1 cellular context compared by ENCODE assay signal in the genomic region with DNA sequence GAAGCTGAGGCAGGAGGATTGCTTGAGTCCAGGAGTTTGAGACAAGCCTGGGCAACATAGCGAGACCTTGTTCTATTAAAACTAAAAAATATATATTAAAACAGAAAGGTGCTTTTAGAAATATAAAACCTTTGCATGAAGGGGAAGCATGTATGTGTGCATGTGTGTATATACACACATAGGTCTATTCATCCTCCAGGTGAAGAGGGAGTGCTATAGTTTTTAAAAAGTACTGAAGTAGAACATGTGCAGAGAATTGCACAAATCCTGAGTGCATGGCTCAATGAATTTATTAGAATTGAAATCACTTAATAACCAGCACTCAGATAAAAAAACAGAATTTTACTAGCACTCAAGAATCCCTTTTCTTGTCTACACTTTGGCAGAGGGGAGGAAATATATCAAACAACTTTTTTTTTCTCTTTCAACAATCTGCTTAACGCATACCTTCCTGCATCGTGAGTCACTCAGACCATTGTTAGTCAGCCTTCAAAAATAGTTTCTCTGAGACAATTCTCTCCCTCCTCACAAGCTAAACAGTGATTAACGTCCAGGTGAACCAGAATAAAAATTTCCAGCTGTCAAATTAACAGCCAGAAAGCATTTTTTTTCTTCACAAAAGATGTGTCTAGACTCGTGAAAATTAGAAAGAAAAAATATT.
TF ChIP-seq lines count a peak whose summit lies in the region.

No MANE protein-coding gene starts in this region.

TF ChIP-seq in GM23338, 12 proteins besides CTCF, POLR2A, EP300 and RAD21 (continued from another document):
- TF ChIP-seq, protein P1, sequence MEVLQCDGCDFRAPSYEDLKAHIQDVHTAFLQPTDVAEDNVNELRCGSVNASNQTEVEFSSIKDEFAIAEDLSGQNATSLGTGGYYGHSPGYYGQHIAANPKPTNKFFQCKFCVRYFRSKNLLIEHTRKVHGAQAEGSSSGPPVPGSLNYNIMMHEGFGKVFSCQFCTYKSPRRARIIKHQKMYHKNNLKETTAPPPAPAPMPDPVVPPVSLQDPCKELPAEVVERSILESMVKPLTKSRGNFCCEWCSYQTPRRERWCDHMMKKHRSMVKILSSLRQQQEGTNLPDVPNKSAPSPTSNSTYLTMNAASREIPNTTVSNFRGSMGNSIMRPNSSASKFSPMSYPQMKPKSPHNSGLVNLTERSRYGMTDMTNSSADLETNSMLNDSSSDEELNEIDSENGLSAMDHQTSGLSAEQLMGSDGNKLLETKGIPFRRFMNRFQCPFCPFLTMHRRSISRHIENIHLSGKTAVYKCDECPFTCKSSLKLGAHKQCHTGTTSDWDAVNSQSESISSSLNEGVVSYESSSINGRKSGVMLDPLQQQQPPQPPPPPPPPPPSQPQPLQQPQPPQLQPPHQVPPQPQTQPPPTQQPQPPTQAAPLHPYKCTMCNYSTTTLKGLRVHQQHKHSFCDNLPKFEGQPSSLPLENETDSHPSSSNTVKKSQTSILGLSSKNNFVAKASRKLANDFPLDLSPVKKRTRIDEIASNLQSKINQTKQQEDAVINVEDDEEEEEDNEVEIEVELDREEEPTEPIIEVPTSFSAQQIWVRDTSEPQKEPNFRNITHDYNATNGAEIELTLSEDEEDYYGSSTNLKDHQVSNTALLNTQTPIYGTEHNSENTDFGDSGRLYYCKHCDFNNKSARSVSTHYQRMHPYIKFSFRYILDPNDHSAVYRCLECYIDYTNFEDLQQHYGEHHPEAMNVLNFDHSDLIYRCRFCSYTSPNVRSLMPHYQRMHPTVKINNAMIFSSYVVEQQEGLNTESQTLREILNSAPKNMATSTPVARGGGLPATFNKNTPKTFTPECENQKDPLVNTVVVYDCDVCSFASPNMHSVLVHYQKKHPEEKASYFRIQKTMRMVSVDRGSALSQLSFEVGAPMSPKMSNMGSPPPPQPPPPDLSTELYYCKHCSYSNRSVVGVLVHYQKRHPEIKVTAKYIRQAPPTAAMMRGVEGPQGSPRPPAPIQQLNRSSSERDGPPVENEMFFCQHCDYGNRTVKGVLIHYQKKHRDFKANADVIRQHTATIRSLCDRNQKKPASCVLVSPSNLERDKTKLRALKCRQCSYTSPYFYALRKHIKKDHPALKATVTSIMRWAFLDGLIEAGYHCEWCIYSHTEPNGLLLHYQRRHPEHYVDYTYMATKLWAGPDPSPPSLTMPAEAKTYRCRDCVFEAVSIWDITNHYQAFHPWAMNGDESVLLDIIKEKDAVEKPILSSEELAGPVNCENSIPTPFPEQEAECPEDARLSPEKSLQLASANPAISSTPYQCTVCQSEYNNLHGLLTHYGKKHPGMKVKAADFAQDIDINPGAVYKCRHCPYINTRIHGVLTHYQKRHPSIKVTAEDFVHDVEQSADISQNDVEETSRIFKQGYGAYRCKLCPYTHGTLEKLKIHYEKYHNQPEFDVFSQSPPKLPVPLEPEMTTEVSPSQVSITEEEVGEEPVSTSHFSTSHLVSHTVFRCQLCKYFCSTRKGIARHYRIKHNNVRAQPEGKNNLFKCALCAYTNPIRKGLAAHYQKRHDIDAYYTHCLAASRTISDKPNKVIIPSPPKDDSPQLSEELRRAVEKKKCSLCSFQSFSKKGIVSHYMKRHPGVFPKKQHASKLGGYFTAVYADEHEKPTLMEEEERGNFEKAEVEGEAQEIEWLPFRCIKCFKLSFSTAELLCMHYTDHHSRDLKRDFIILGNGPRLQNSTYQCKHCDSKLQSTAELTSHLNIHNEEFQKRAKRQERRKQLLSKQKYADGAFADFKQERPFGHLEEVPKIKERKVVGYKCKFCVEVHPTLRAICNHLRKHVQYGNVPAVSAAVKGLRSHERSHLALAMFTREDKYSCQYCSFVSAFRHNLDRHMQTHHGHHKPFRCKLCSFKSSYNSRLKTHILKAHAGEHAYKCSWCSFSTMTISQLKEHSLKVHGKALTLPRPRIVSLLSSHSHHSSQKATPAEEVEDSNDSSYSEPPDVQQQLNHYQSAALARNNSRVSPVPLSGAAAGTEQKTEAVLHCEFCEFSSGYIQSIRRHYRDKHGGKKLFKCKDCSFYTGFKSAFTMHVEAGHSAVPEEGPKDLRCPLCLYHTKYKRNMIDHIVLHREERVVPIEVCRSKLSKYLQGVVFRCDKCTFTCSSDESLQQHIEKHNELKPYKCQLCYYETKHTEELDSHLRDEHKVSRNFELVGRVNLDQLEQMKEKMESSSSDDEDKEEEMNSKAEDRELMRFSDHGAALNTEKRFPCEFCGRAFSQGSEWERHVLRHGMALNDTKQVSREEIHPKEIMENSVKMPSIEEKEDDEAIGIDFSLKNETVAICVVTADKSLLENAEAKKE (CRISPR knock-in tag; IDR thresholded peaks at IDR 0.05): no peak
- TF ChIP-seq, protein P2, sequence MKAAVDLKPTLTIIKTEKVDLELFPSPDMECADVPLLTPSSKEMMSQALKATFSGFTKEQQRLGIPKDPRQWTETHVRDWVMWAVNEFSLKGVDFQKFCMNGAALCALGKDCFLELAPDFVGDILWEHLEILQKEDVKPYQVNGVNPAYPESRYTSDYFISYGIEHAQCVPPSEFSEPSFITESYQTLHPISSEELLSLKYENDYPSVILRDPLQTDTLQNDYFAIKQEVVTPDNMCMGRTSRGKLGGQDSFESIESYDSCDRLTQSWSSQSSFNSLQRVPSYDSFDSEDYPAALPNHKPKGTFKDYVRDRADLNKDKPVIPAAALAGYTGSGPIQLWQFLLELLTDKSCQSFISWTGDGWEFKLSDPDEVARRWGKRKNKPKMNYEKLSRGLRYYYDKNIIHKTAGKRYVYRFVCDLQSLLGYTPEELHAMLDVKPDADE (IDR thresholded peaks at IDR 0.05): no peak
- no peak for TF ChIP-seq ZNF331 (CRISPR knock-in tag; IDR thresholded peaks at IDR 0.05; ENCODE audit: low read depth)
- TF ChIP-seq, protein P3, sequence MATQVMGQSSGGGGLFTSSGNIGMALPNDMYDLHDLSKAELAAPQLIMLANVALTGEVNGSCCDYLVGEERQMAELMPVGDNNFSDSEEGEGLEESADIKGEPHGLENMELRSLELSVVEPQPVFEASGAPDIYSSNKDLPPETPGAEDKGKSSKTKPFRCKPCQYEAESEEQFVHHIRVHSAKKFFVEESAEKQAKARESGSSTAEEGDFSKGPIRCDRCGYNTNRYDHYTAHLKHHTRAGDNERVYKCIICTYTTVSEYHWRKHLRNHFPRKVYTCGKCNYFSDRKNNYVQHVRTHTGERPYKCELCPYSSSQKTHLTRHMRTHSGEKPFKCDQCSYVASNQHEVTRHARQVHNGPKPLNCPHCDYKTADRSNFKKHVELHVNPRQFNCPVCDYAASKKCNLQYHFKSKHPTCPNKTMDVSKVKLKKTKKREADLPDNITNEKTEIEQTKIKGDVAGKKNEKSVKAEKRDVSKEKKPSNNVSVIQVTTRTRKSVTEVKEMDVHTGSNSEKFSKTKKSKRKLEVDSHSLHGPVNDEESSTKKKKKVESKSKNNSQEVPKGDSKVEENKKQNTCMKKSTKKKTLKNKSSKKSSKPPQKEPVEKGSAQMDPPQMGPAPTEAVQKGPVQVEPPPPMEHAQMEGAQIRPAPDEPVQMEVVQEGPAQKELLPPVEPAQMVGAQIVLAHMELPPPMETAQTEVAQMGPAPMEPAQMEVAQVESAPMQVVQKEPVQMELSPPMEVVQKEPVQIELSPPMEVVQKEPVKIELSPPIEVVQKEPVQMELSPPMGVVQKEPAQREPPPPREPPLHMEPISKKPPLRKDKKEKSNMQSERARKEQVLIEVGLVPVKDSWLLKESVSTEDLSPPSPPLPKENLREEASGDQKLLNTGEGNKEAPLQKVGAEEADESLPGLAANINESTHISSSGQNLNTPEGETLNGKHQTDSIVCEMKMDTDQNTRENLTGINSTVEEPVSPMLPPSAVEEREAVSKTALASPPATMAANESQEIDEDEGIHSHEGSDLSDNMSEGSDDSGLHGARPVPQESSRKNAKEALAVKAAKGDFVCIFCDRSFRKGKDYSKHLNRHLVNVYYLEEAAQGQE (IDR thresholded peaks at IDR 0.05; ENCODE audit: unreplicated experiment): no peak
- TF ChIP-seq POLR2AphosphoS5 (IDR thresholded peaks at IDR 0.05; ENCODE audit: low read depth): no peak
- TF ChIP-seq CREB1 (CRISPR knock-in tag; IDR thresholded peaks at IDR 0.05; ENCODE audit: low read depth): no peak
